8 cellular contexts compared by ENCODE assay signal in the genomic region with DNA sequence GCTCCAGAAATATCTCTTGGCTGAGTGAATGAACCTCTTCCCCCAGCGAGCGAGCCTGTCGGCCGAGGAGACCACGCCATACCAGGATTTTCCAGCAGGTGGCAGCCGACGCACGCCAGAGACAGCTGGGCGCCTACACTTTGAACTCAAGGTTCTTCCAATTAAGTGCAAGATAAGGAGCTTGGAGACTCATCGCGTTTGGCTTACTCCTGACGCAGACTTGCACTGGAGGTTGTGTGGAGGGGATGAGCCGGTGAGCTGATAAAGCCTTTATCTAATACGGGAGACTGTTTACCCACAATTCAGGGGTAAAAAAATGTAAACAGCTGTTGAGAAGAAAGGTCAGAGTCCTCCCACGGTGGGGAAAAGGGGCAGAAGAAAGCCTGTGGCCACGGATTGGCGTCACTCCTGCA. TPM values are rescaled to one million over a fixed set of nuclear protein-coding genes. Genes with fewer than 3 reads are reported as not detected.
A peak's percentile ranks its signal among the peaks of the same experiment; 100 is the strongest.
DNase-seq lines count a peak whose midpoint lies in the region; ATAC-seq and TF ChIP-seq lines count a peak whose summit lies in the region.

No MANE protein-coding gene starts in this region.

- H2AFZ ChIP-seq in SU-DHL-6 (ENCODE audit: low read depth, low read length, severe bottlenecking): no peak overlapping the region

- no peaks in the 10 kb centered on the region for H3K9me3 Mint-ChIP-seq in activated naive CD8-positive, alpha-beta T cell treated with anti-CD3 and anti-CD28 coated beads, Interleukin-2, amount 10 ng/mL, durations not matched to agents 7 days and 5 days

- H3K27ac ChIP-seq in HEK293 (ENCODE audit: extremely low read depth, low read depth, low read length) (no peak overlapping the region), SU-DHL-6 (ENCODE audit: low read depth, low read length) (no peak overlapping the region), cardiac muscle cell (no peak overlapping the region), prostate gland (no peak overlapping the region), uterus (peak overlapping the region; percentile 74 to 79)

- CTCF ChIA-PET in HEK293 (lab: Yijun Ruan, JAX): interaction anchor here (0.6 to 4.3 kb wide), 57 partner anchors 8 to 1044 kb away, joined by 3 to 30 read pairs (median 4); no protein-coding TSS in a partner anchor

- H3K27me3 ChIP-seq in GM06990 (replicated peaks; ENCODE audit: control insufficient read depth, insufficient read depth, low read length) (no peaks in the 10 kb centered on the region; the same call in none of the 2 replicates), SU-DHL-6 (ENCODE audit: low read length) (no peaks in the 10 kb centered on the region), cardiac muscle cell (peaks cover 80% of the 10 kb centered on the region), prostate gland (replicated peaks; ENCODE audit: insufficient read depth) (no peaks in the 10 kb centered on the region), uterus (no peaks in the 10 kb centered on the region)

- H3K9me3 ChIP-seq in HEK293 (ENCODE audit: control insufficient read depth, insufficient read depth, low read depth, low read length) (no peaks in the 10 kb centered on the region), SU-DHL-6 (ENCODE audit: insufficient read depth, low read length) (no peaks in the 10 kb centered on the region), cardiac muscle cell (ENCODE audit: low read depth) (no peaks in the 10 kb centered on the region), prostate gland (no peaks in the 10 kb centered on the region), uterus (no peaks in the 10 kb centered on the region)

- TF ChIP-seq CTCF in GM06990 (IDR thresholded peaks at IDR 0.05; ENCODE audit: insufficient read depth, low read length, poor library complexity, severe bottlenecking) (peak; percentile 94), HEK293 (tag by site-specific recombination; IDR thresholded peaks at IDR 0.05) (peak; percentile 83), SU-DHL-6 (IDR thresholded peaks at IDR 0.05; ENCODE audit: insufficient read depth, low read length, poor library complexity, severe bottlenecking) (peak; percentile 82), cardiac muscle cell (IDR thresholded peaks at IDR 0.05; ENCODE audit: low read depth, low read length) (peak; percentile 95), prostate gland (IDR thresholded peaks at IDR 0.05) (peak; percentile 66 to 94 (median 88)), uterus (IDR thresholded peaks at IDR 0.05) (peak; percentile 93 to 97 (median 96))

- H3K36me3 Mint-ChIP-seq in activated naive CD8-positive, alpha-beta T cell treated with anti-CD3 and anti-CD28 coated beads, Interleukin-2, amount 10 ng/mL, durations not matched to agents 7 days and 5 days: no peaks in the 10 kb centered on the region

- peaks cover 1% of the 10 kb centered on the region for H3K4me1 Mint-ChIP-seq in activated naive CD8-positive, alpha-beta T cell treated with anti-CD3 and anti-CD28 coated beads, Interleukin-2, amount 10 ng/mL, durations not matched to agents 7 days and 5 days

- H3K4me2 ChIP-seq in SU-DHL-6 (ENCODE audit: low read depth, low read length, poor library complexity, severe bottlenecking): no peak overlapping the region

- 9% methylated on average over 17 of the region's 17 CpGs for WGBS in prostate gland

- no peaks in the 10 kb centered on the region for H3K4me1 ChIP-seq in HEK293 (ENCODE audit: control insufficient read depth, insufficient read depth, low read length)
- H3K4me1 ChIP-seq in cardiac muscle cell (ENCODE audit: low read depth): no peaks in the 10 kb centered on the region
- no peaks in the 10 kb centered on the region for H3K4me1 ChIP-seq in prostate gland (replicated peaks)
- H3K4me1 ChIP-seq in uterus: peaks cover 0 to 4% of the 10 kb centered on the region in 2 donors

- H3K4me3 ChIP-seq in GM06990 (replicated peaks; ENCODE audit: low read depth, low read length): no peak overlapping the region
- H3K4me3 ChIP-seq in HEK293 (ENCODE audit: low read depth, low read length): no peak overlapping the region
- H3K4me3 ChIP-seq in SU-DHL-6 (ENCODE audit: insufficient read depth, low read length, poor library complexity, severe bottlenecking): no peak overlapping the region
- no peak overlapping the region for H3K4me3 ChIP-seq in cardiac muscle cell
- no peak overlapping the region for H3K4me3 ChIP-seq in prostate gland
- no peak overlapping the region for H3K4me3 ChIP-seq in uterus

- peak; percentile 64 for DNase-seq in GM06990 (ENCODE audit: extremely low read depth, insufficient read length)
- peak; percentile 76 for DNase-seq in NAMALWA (ENCODE audit: low spot score)
- peak; percentile 78 for DNase-seq in activated naive CD8-positive, alpha-beta T cell treated with anti-CD3 and anti-CD28 coated beads, Interleukin-2, amount 10 ng/mL, durations not matched to agents 7 days and 5 days
- peak; percentile 85 to 87 for DNase-seq in cardiac muscle cell (ENCODE audit: low read depth in 1 of 2, low spot score in 1 of 2)
- DNase-seq in prostate gland (ENCODE audit: low spot score): peak; percentile 67
- DNase-seq in uterus: peak; percentile 91 to 93

- peaks cover 30% of the 10 kb centered on the region for H3K27me3 Mint-ChIP-seq in activated naive CD8-positive, alpha-beta T cell treated with anti-CD3 and anti-CD28 coated beads, Interleukin-2, amount 10 ng/mL, durations not matched to agents 7 days and 5 days

- no peaks in the 10 kb centered on the region for H3K79me2 ChIP-seq in SU-DHL-6 (ENCODE audit: insufficient read depth, low read length)

- intact Hi-C loops in prostate gland (cut with DNase I) (loop anchor here (2.0 to 10.0 kb wide), 3 partner anchors 744 to 958 kb away; no protein-coding TSS in a partner anchor), uterus (cut with DNase I; ENCODE audit: low total_unique reads) (no loop called here)

- no peak overlapping the region for H3K27ac Mint-ChIP-seq in activated naive CD8-positive, alpha-beta T cell treated with anti-CD3 and anti-CD28 coated beads, Interleukin-2, amount 10 ng/mL, durations not matched to agents 7 days and 5 days

- H3K9me2 ChIP-seq in SU-DHL-6 (replicated peaks; ENCODE audit: insufficient read depth, low read length): no peaks in the 10 kb centered on the region

- POLR2A ChIA-PET in HEK293 (lab: Yijun Ruan, JAX): no interaction called here
- POLR2A ChIA-PET in activated naive CD8-positive, alpha-beta T cell treated with anti-CD3 and anti-CD28 coated beads, Interleukin-2, amount 10 ng/mL, durations not matched to agents 7 days and 5 days (lab: Charles Lee): no interaction called here

- no peaks in the 10 kb centered on the region for H4K20me1 ChIP-seq in SU-DHL-6 (ENCODE audit: low read depth, low read length)

- H3K9ac ChIP-seq in SU-DHL-6 (ENCODE audit: low read length): no peak overlapping the region

- no peaks in the 10 kb centered on the region for H3F3A ChIP-seq in SU-DHL-6 (ENCODE audit: insufficient read depth)

- H3K4me3 Mint-ChIP-seq in activated naive CD8-positive, alpha-beta T cell treated with anti-CD3 and anti-CD28 coated beads, Interleukin-2, amount 10 ng/mL, durations not matched to agents 7 days and 5 days: no peak overlapping the region

- TF ChIP-seq POLR2A in prostate gland (IDR thresholded peaks at IDR 0.05): no peak
- TF ChIP-seq POLR2A in uterus (IDR thresholded peaks at IDR 0.05): peak in 1 of 2 donors; percentile 35

- peak; percentile 42 for ATAC-seq in activated naive CD8-positive, alpha-beta T cell treated with anti-CD3 and anti-CD28 coated beads, Interleukin-2, amount 10 ng/mL, durations not matched to agents 7 days and 5 days (ENCODE audit: low read depth)

- H3K36me3 ChIP-seq in GM06990 (ENCODE audit: control insufficient read depth, insufficient read depth, low read length): no peaks in the 10 kb centered on the region
- H3K36me3 ChIP-seq in HEK293 (ENCODE audit: control insufficient read depth in 2 of 2, insufficient read depth in 1 of 2, low read length in 2 of 2): no peaks in the 10 kb centered on the region
- H3K36me3 ChIP-seq in SU-DHL-6 (ENCODE audit: low read length): no peaks in the 10 kb centered on the region
- no peaks in the 10 kb centered on the region for H3K36me3 ChIP-seq in cardiac muscle cell
- no peaks in the 10 kb centered on the region for H3K36me3 ChIP-seq in prostate gland
- H3K36me3 ChIP-seq in uterus: no peaks in the 10 kb centered on the region

TF ChIP-seq in HEK293, 187 proteins besides CTCF, POLR2A, EP300 and RAD21 (continues in another document):
- peak; percentile 31; the same call in 1 of the 2 replicates for TF ChIP-seq ZNF324 (tag by site-specific recombination; IDR thresholded peaks at IDR 0.05)
- peak; percentile 33; the same call in 1 of the 2 replicates for TF ChIP-seq SP7 (tag by site-specific recombination; IDR thresholded peaks at IDR 0.05)
- TF ChIP-seq ZNF704 (tag by site-specific recombination; IDR thresholded peaks at IDR 0.05): no peak
- TF ChIP-seq ZFHX2 (tag by site-specific recombination; conservative IDR thresholded peaks at IDR 0.05): peak; percentile 49; the same call in 1 of the 2 replicates
- TF ChIP-seq ZNF629 (tag by site-specific recombination; IDR thresholded peaks at IDR 0.05): 0 out of 2 replicates have a peak, but pooled peaks have one; percentile 22
- no peak for TF ChIP-seq MYNN (tag by site-specific recombination; IDR thresholded peaks at IDR 0.05; ENCODE audit: borderline replicate concordance)
- peak; percentile 41; the same call in 1 of the 2 replicates for TF ChIP-seq ZEB2 (tag by site-specific recombination; IDR thresholded peaks at IDR 0.05)
- TF ChIP-seq ZXDB (tag by site-specific recombination; IDR thresholded peaks at IDR 0.05): no peak
- peak; percentile 46 for TF ChIP-seq EGR2 (tag by site-specific recombination; IDR thresholded peaks at IDR 0.05; ENCODE audit: low read depth)
- TF ChIP-seq ZNF501 (tag by site-specific recombination; IDR thresholded peaks at IDR 0.05): 0 out of 2 replicates have a peak, but pooled peaks have one; percentile 41
- TF ChIP-seq ZSCAN30 (tag by site-specific recombination; IDR thresholded peaks at IDR 0.05): peak; percentile 42; the same call in 1 of the 2 replicates
- peak; percentile 98 for TF ChIP-seq ZNF654 (tag by site-specific recombination; IDR thresholded peaks at IDR 0.05; ENCODE audit: low read depth)

RNA-seq across cellular contexts. Expression of gene EMX2, which starts 45.9 kb away (rescaled TPM):
- not detected for total RNA-seq in activated naive CD8-positive, alpha-beta T cell treated with anti-CD3 and anti-CD28 coated beads, Interleukin-2, amount 10 ng/mL, durations not matched to agents 7 days and 5 days
- not detected in 2 replicates for total RNA-seq in cardiac muscle cell
- polyA plus RNA-seq in cardiac muscle cell: not detected in 2 replicates
- total RNA-seq in prostate gland: 1 to 10 TPM in 1 of 2 donors, under 1 TPM in 1; 0.05 to 1.5 TPM
- 100 to 1,000 TPM in 1 of 4 donors, 10 to 100 TPM in 2, 1 to 10 TPM in 1; 6.7 to 154 (median 17.1) TPM for total RNA-seq in uterus

Comparison
In these comparisons a context has a peak if more than half of its experiments do, and no peak if none do; other contexts are left out.
1. H3K27ac ChIP-seq: peak in uterus (2 of 2); none in HEK293 (single experiment), SU-DHL-6 (single experiment), cardiac muscle cell (single experiment) and prostate gland (0 of 2).
2. Peak in every context shown above with its lines, with median percentiles within 50 percentile points of each other: DNase-seq and CTCF ChIP-seq.